Comparison of ENCODE assay signal across 7 cellular contexts in the genomic region with DNA sequence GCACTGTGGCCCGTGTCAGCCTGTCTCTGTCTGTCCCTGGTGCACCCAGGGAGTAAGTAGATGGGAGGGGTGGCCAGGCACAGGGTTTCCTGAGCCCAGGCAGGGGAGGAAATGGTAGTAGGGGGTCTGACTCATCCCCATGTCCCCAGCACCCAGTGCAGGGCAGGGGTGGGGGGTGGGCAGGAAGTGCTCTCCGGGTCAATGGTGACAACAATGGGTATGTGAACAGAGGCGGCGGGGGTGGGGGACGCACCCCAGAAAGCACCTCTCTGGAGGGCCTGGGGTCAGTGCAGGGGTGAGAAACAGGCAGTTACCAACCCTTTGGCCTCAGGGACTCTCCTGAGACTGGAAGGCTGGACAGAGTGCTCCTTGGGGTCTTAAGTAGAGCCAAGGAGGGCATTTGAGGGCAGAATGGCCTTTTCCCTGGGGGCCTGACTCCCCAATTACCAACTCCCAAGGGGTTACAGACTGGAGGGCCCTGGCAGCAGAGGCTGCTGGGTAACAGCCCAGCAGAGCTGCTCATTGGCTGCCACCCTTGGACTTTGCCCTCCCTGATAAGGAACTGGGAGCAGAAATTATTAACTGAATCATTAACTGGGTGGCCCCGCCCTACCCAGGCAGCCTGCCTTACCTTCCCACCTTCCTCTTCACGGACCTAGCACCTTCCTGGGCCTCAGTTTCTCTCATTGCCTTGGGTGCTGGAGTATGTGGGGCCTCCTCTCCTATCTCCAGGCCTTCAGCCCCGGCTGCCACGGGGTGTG. TPM values are rescaled to one million over a fixed set of nuclear protein-coding genes. Genes with fewer than 3 reads are reported as not detected.
DNase-seq lines count a peak whose midpoint lies in the region; ATAC-seq, FAIRE-seq and TF ChIP-seq lines count a peak whose summit lies in the region.

No MANE protein-coding gene starts in this region.

- H3K27me3 ChIP-seq in pancreas, result no peaks in the 10 kb centered on the region

- peak; percentile 59 for TF ChIP-seq POLR2A in GM19193 (IDR thresholded peaks at IDR 0.05; ENCODE audit: extremely low read depth, insufficient read depth, insufficient read length)

- in situ Hi-C loops in astrocyte of the spinal cord (cut with HindIII; ENCODE audit: low sequenced_read_pairs), result no loop called here

- no peaks in the 10 kb centered on the region for H3K36me3 ChIP-seq in pancreas

- DNase-seq in LHCN-M2 (ENCODE audit: low read depth), result peak; percentile 11
- peak; percentile 39 for DNase-seq in astrocyte of the spinal cord (ENCODE audit: low read depth, low spot score)
- peak; percentile 77 to 94 (median 91) for DNase-seq in pancreas
- no peak for DNase-seq in foreskin melanocyte
- DNase-seq in NCI-H2227 treated with DMSO at 0.1 percent for 48 hours (lab: John Stamatoyannopoulos, UW), result no peak

- FAIRE-seq in pancreas (lab: Jason Lieb, UNC), result no peak

- peaks cover 31 to 44% (median 38%) of the 10 kb centered on the region in 3 donors for H3K4me1 ChIP-seq in pancreas

- peak; percentile 84 to 89 (median 87) for ATAC-seq in pancreas
- ATAC-seq in GM21360 (IDR thresholded peaks at IDR 0.05; ENCODE audit: unreplicated experiment), result no peak

- H3K4me3 ChIP-seq in astrocyte of the spinal cord (ENCODE audit: low read depth, low read length) (no peak overlapping the region), pancreas (peak overlapping the region in 2 of 4 donors; percentile 35 to 82)

- no peaks in the 10 kb centered on the region for H3K9me3 ChIP-seq in pancreas

- 7 to 15% methylated on average over 9 of the region's 9 CpGs for WGBS in pancreas, 2 donors

- TF ChIP-seq CTCF in astrocyte of the spinal cord (IDR thresholded peaks at IDR 0.05; ENCODE audit: low read depth, low read length) (no peak), pancreas (IDR thresholded peaks at IDR 0.05) (no peak)

- peak overlapping the region; percentile 92 to 97 (median 96) for H3K27ac ChIP-seq in pancreas

- intact Hi-C loops in pancreas (cut with DNase I), result no loop called here

RNA-seq across cellular contexts. Expression of a gene that starts 4.2 kb away (rescaled TPM):
- total RNA-seq in LHCN-M2 (2014; rRNA removed) (0.17 and 0.26 TPM in 2 replicates), pancreas (10 to 100 TPM; 19.1 to 43.9 (median 27.2) TPM)
- 0.38 TPM for polyA plus RNA-seq in LHCN-M2 (2012)
- polyA plus RNA-seq in pancreas, result 10 to 100 TPM; 56.3 to 69.3 TPM

RNA-seq across cellular contexts. Expression of a gene that starts 35.8 kb away (rescaled TPM):
- total RNA-seq in LHCN-M2 (2014; rRNA removed) (46.0 and 58.6 TPM in 2 replicates), pancreas (100 to 1,000 TPM in 2 of 6 donors, 10 to 100 TPM in 4; 69.8 to 108 (median 94.4) TPM)
- polyA plus RNA-seq in LHCN-M2 (2012), result 397 TPM
- polyA plus RNA-seq in pancreas, result 100 to 1,000 TPM in 1 of 2 donors, 10 to 100 TPM in 1; 87.4 to 171 TPM

RNA-seq across cellular contexts. Expression of a gene that starts 36.1 kb away (rescaled TPM):
- total RNA-seq in LHCN-M2 (2014; rRNA removed), result 121 and 129 TPM in 2 replicates
- 59.1 TPM for polyA plus RNA-seq in LHCN-M2 (2012)
- 1 to 10 TPM; 2.3 to 7.3 (median 5.2) TPM for total RNA-seq in pancreas
- 1 to 10 TPM; 2.5 to 4.8 TPM for polyA plus RNA-seq in pancreas

Comparison
In these comparisons a context has a peak if more than half of its experiments do, and no peak if none do; other contexts are left out.
1. DNase-seq: peak in LHCN-M2 (single experiment), astrocyte of the spinal cord (single experiment) and pancreas (6 of 6); none in foreskin melanocyte (single experiment) and NCI-H2227 treated with DMSO at 0.1 percent for 48 hours (single experiment).
2. RNA of a gene that starts 4.2 kb away (total RNA-seq): 19.1 to 43.9 TPM in pancreas; 0.17 to 0.26 TPM in LHCN-M2; every median in the first group is over 10 times any median in the second.
3. RNA of a gene that starts 36.1 kb away (total RNA-seq): 121 to 129 TPM in LHCN-M2; 2.3 to 7.3 TPM in pancreas; every median in the first group is over 10 times any median in the second.